In the genomic region with DNA sequence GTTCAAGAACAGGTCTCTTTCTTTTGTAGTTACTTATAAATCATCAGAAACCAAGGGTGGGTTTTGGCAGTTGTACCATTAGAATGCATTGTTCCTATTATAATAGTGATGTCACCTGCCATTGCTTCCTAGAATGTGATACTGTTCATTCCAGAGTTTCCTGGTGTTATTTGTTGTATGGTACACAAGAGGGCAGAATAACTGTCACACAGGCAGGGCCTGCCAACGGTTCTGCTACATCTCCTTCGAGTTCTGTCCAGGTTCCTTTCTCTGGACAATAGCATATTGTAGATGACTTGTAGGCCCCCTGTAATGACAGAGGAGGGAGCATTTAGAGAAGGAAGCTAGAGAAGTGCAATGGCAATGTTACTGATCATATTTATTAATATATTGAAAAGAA, we compare ENCODE assay signal across 10 cellular contexts.
A peak's percentile ranks its signal among the peaks of the same experiment; 100 is the strongest.
DNase-seq lines count a peak whose midpoint lies in the region; ATAC-seq, FAIRE-seq and TF ChIP-seq lines count a peak whose summit lies in the region.
"Had no signal": no experiment of that assay in that cellular context is flagged by ENCODE, and none has a peak within 500 bp of the region (broad histone marks: within the 10 kb centered on the region; RNA-seq: fewer than 3 reads in every experiment).

No MANE protein-coding gene starts in this region.

- H3K4me2 ChIP-seq in DND-41 (ENCODE audit: insufficient read depth, low read length) (no peak overlapping the region), Loucy (ENCODE audit: low read depth, low read length, poor library complexity, severe bottlenecking) (no peak overlapping the region)

- no peak for DNase-seq in DND-41
- peak; percentile 31 for DNase-seq in bronchial epithelial cell (ENCODE audit: low read depth)
- peak; percentile 40 for DNase-seq in myocyte (ENCODE audit: low read depth)
- no peak for DNase-seq in stimulated activated naive CD4-positive, alpha-beta T cell treated with Interleukin-2 at 50 U/mL for 16 hours (lab: John Stamatoyannopoulos, UW)
- DNase-seq: activated T-cell treated with anti-CD3 and anti-CD28 coated beads, Interleukin-2, amount 50 U/mL, for 4 hours; colonic mucosa; GF-D8 had no signal

- H3K4me1 ChIP-seq in DND-41 (ENCODE audit: insufficient read depth, low read length) (no peaks in the 10 kb centered on the region), Loucy (ENCODE audit: insufficient read depth, low read length, poor library complexity, severe bottlenecking) (no peaks in the 10 kb centered on the region)
- H3K4me1 ChIP-seq: colonic mucosa had no signal

- H3F3A ChIP-seq in Loucy (ENCODE audit: low read depth), result no peaks in the 10 kb centered on the region

- no peaks in the 10 kb centered on the region for H4K20me1 ChIP-seq in DND-41 (ENCODE audit: insufficient read depth, low read length)
- H4K20me1 ChIP-seq in Loucy (ENCODE audit: insufficient read depth, low read length, poor library complexity, severe bottlenecking), result no peaks in the 10 kb centered on the region

- no peak overlapping the region for H3K9ac ChIP-seq in DND-41 (ENCODE audit: low read depth, low read length)
- no peak overlapping the region for H3K9ac ChIP-seq in Loucy (ENCODE audit: low read depth, low read length, poor library complexity, severe bottlenecking)

- FAIRE-seq in bronchial epithelial cell (lab: Jason Lieb, UNC), result peak; percentile 86

- TF ChIP-seq CTCF in DND-41 (IDR thresholded peaks at IDR 0.05; ENCODE audit: borderline replicate concordance, extremely low read depth, low read length, poor library complexity, severe bottlenecking) (peak; percentile 32), Loucy (conservative IDR thresholded peaks at IDR 0.05; ENCODE audit: low read length) (peak; percentile 51), bronchial epithelial cell (IDR thresholded peaks at IDR 0.05; ENCODE audit: insufficient read depth, low read length, severe bottlenecking) (peak; percentile 26)

- H3K9me3 ChIP-seq in DND-41 (ENCODE audit: insufficient read depth, low read length, severe bottlenecking) (no peaks in the 10 kb centered on the region), Loucy (ENCODE audit: insufficient read depth, low read depth, low read length) (no peaks in the 10 kb centered on the region)
- H3K9me3 ChIP-seq: colonic mucosa had no signal

- H3K4me3 ChIP-seq in DND-41 (ENCODE audit: low read depth in 1 of 2, low read length in 2 of 2), result no peak overlapping the region
- no peak overlapping the region for H3K4me3 ChIP-seq in Loucy (ENCODE audit: low read length, poor library complexity, severe bottlenecking)
- H3K4me3 ChIP-seq in bronchial epithelial cell (ENCODE audit: low read depth, low read length), result no peak overlapping the region
- H3K4me3 ChIP-seq: colonic mucosa had no signal

- H3K79me2 ChIP-seq in DND-41 (ENCODE audit: insufficient read depth, low read length), result no peaks in the 10 kb centered on the region
- no peaks in the 10 kb centered on the region for H3K79me2 ChIP-seq in Loucy (ENCODE audit: insufficient read depth, low read length)

- no peaks in the 10 kb centered on the region for H3K9me2 ChIP-seq in Loucy (replicated peaks; ENCODE audit: low read depth, low read length)

- ATAC-seq in DND-41 (ENCODE audit: insufficient read depth, low read depth), result peak; percentile 49; the same call in 1 of the 3 replicates
- no peak for ATAC-seq in HG03457 (IDR thresholded peaks at IDR 0.05; ENCODE audit: unreplicated experiment)
- no peak for ATAC-seq in HG02678 (IDR thresholded peaks at IDR 0.05; ENCODE audit: unreplicated experiment)
- ATAC-seq: activated T-cell treated with anti-CD3 and anti-CD28 coated beads, Interleukin-2, amount 50 U/mL, for 4 hours had no signal

- H3K27me3 ChIP-seq in DND-41 (ENCODE audit: insufficient read depth, low read length, poor library complexity) (peaks cover 9% of the 10 kb centered on the region), Loucy (ENCODE audit: insufficient read depth, low read length, poor library complexity, severe bottlenecking) (no peaks in the 10 kb centered on the region), bronchial epithelial cell (ENCODE audit: control insufficient read depth, insufficient read depth, low read length) (peaks cover 2% of the 10 kb centered on the region)
- H3K27me3 ChIP-seq: colonic mucosa had no signal

- no peak overlapping the region for H2AFZ ChIP-seq in DND-41 (ENCODE audit: low read depth, low read length)
- H2AFZ ChIP-seq in Loucy (ENCODE audit: low read length), result no peak overlapping the region

- no peak overlapping the region for H3K27ac ChIP-seq in DND-41 (ENCODE audit: low read length)
- H3K27ac ChIP-seq: colonic mucosa had no signal

- H3K36me3 ChIP-seq in DND-41 (ENCODE audit: insufficient read depth, low read length) (no peaks in the 10 kb centered on the region), Loucy (ENCODE audit: insufficient read depth, low read length) (no peaks in the 10 kb centered on the region), bronchial epithelial cell (ENCODE audit: control insufficient read depth, insufficient read depth, low read length) (no peaks in the 10 kb centered on the region)
- H3K36me3 ChIP-seq: colonic mucosa had no signal

Comparison
In these comparisons a context has a peak if more than half of its experiments do, and no peak if none do; other contexts are left out.
1. DNase-seq: peak in bronchial epithelial cell (single experiment) and myocyte (single experiment); none in DND-41 (single experiment) and stimulated activated naive CD4-positive, alpha-beta T cell treated with Interleukin-2 at 50 U/mL for 16 hours (single experiment).
2. Peak in every context shown above with its lines, with median percentiles within 50 percentile points of each other: CTCF ChIP-seq.